In genomic region chr1:25837253-25837875, GRCh38 we compare ENCODE assay signal across 9 cellular contexts. TPM values are rescaled to one million over a fixed set of nuclear protein-coding genes. Genes with fewer than 3 reads are reported as not detected.
DNase-seq lines count a peak whose midpoint lies in the region; ATAC-seq, FAIRE-seq and TF ChIP-seq lines count a peak whose summit lies in the region.
"Had no signal": no experiment of that assay in that cellular context is flagged by ENCODE, and none has a peak within 500 bp of the region (broad histone marks: within the 10 kb centered on the region; RNA-seq: fewer than 3 reads in every experiment).

No MANE protein-coding gene starts in this region.

- CTCF ChIA-PET in activated naive CD4-positive, alpha-beta T cell treated with anti-CD3 and anti-CD28 coated beads for 36 hours (lab: Charles Lee) = interaction anchor here (0.6 kb wide), 1 partner anchor 41 kb away, joined by 3 read pairs; no protein-coding TSS in a partner anchor

- H3K4me1 Mint-ChIP-seq in activated naive CD4-positive, alpha-beta T cell treated with anti-CD3 and anti-CD28 coated beads for 36 hours (ENCODE audit: low read depth) = peaks cover 1% of the 10 kb centered on the region

- in situ Hi-C loops in GM13977 (cut with MboI; ENCODE audit: low pct_unique_long_range_greater_than_20kb, low sequenced_read_pairs, unreplicated experiment) (loop anchor here (10.0 kb wide), 1 partner anchor 167 kb away; no protein-coding TSS in a partner anchor), gastrocnemius medialis (cut with MboI; ENCODE audit: low sequenced_read_pairs in 4 of 4) (no loop called here)

- H3K4me1 ChIP-seq in BE2C (no peaks in the 10 kb centered on the region), kidney (ENCODE audit: control insufficient read depth in 1 of 2, insufficient read depth in 1 of 2, low read depth in 1 of 2, low read length in 2 of 2) (peaks cover 0 to 2% of the 10 kb centered on the region in 2 donors), gastrocnemius medialis (no peaks in the 10 kb centered on the region)

- DNase-seq in BE2C = no peak
- no peak for DNase-seq in GM13977 (ENCODE audit: low spot score)
- no peak for DNase-seq in kidney
- DNase-seq in activated naive CD4-positive, alpha-beta T cell treated with anti-CD3 and anti-CD28 coated beads for 36 hours = no peak
- DNase-seq in urothelium cell line (ENCODE audit: low spot score) = no peak
- no peak for DNase-seq in gastrocnemius medialis

- peaks cover 5% of the 10 kb centered on the region for H3K9me3 Mint-ChIP-seq in activated naive CD4-positive, alpha-beta T cell treated with anti-CD3 and anti-CD28 coated beads for 36 hours
- H3K9me3 Mint-ChIP-seq: dendritic cell treated with granulocyte-macrophage colony-stimulating factor and Interleukin-4, amounts not matched to agents 40 ng/mL and 50 ng/mL, for 4 days had no signal

- H3K9me3 ChIP-seq in BE2C = no peaks in the 10 kb centered on the region
- no peaks in the 10 kb centered on the region for H3K9me3 ChIP-seq in SU-DHL-6 (ENCODE audit: insufficient read depth, low read length)
- H3K9me3 ChIP-seq in kidney (ENCODE audit: control insufficient read depth in 1 of 2, low read length in 2 of 2) = no peaks in the 10 kb centered on the region
- no peaks in the 10 kb centered on the region for H3K9me3 ChIP-seq in gastrocnemius medialis

- H3K79me2 ChIP-seq in SU-DHL-6 (ENCODE audit: insufficient read depth, low read length) = 0 out of 2 replicates have a peak, but pooled peaks cover 3% of the 10 kb centered on the region

- no peak overlapping the region for H3K4me3 Mint-ChIP-seq in activated naive CD4-positive, alpha-beta T cell treated with anti-CD3 and anti-CD28 coated beads for 36 hours
- H3K4me3 Mint-ChIP-seq: dendritic cell treated with granulocyte-macrophage colony-stimulating factor and Interleukin-4, amounts not matched to agents 40 ng/mL and 50 ng/mL, for 4 days had no signal

- H3K27me3 ChIP-seq in BE2C = no peaks in the 10 kb centered on the region
- H3K27me3 ChIP-seq in SU-DHL-6 (ENCODE audit: low read length) = no peaks in the 10 kb centered on the region
- H3K27me3 ChIP-seq in gastrocnemius medialis = no peaks in the 10 kb centered on the region

- TF ChIP-seq CTCF in BE2C (IDR thresholded peaks at IDR 0.05; ENCODE audit: low read depth, low read length) (peak; percentile 34), GM13977 (IDR thresholded peaks at IDR 0.05; ENCODE audit: extremely low read depth, insufficient read depth, missing control alignments) (peak; percentile 53), SU-DHL-6 (IDR thresholded peaks at IDR 0.05; ENCODE audit: insufficient read depth, low read length, poor library complexity, severe bottlenecking) (peak; percentile 35), kidney (IDR thresholded peaks at IDR 0.05; ENCODE audit: borderline replicate concordance, extremely low read depth, insufficient read depth) (peak; percentile 50), gastrocnemius medialis (IDR thresholded peaks at IDR 0.05 in 4 of 5, conservative IDR thresholded peaks at IDR 0.05 in 1 of 5) (no peak)

- no peak overlapping the region for H3K4me3 ChIP-seq in BE2C (ENCODE audit: low read depth, low read length)
- no peak overlapping the region for H3K4me3 ChIP-seq in SU-DHL-6 (ENCODE audit: insufficient read depth, low read length, poor library complexity, severe bottlenecking)
- H3K4me3 ChIP-seq in kidney (ENCODE audit: low read length in 2 of 2) = no peak overlapping the region
- H3K4me3 ChIP-seq in gastrocnemius medialis = no peak overlapping the region

- no peaks in the 10 kb centered on the region; the same call in 1 of the 2 replicates for H4K20me1 ChIP-seq in SU-DHL-6 (ENCODE audit: low read depth, low read length)

- no peaks in the 10 kb centered on the region for H3K27me3 Mint-ChIP-seq in activated naive CD4-positive, alpha-beta T cell treated with anti-CD3 and anti-CD28 coated beads for 36 hours (ENCODE audit: low read depth)
- H3K27me3 Mint-ChIP-seq: dendritic cell treated with granulocyte-macrophage colony-stimulating factor and Interleukin-4, amounts not matched to agents 40 ng/mL and 50 ng/mL, for 4 days had no signal

- H3K36me3 ChIP-seq in BE2C (peaks cover 3% of the 10 kb centered on the region; the same call in 1 of the 2 replicates), SU-DHL-6 (ENCODE audit: low read length) (no peaks in the 10 kb centered on the region), kidney (ENCODE audit: control insufficient read depth in 1 of 2, insufficient read depth in 2 of 2, low read length in 2 of 2) (peaks cover 11 to 12% of the 10 kb centered on the region in 2 donors), gastrocnemius medialis (peaks cover 0 to 26% of the 10 kb centered on the region in 2 donors)

- H3K27ac Mint-ChIP-seq in activated naive CD4-positive, alpha-beta T cell treated with anti-CD3 and anti-CD28 coated beads for 36 hours = no peak overlapping the region
- H3K27ac Mint-ChIP-seq: dendritic cell treated with granulocyte-macrophage colony-stimulating factor and Interleukin-4, amounts not matched to agents 40 ng/mL and 50 ng/mL, for 4 days had no signal

- intact Hi-C loops in kidney (cut with DNase I) = no loop called here
- intact Hi-C loops in activated naive CD4-positive, alpha-beta T cell treated with anti-CD3 and anti-CD28 coated beads for 36 hours (cut with micrococcal nuclease) = loop anchor here (2.0 to 5.0 kb wide), 2 partner anchors 60 to 161 kb away; partner anchors contain the start of gene PAFAH2
- intact Hi-C loops in gastrocnemius medialis (cut with DNase I; ENCODE audit: low total_unique reads) = no loop called here

- H3K4me2 ChIP-seq in SU-DHL-6 (ENCODE audit: low read depth, low read length, poor library complexity, severe bottlenecking) = no peak overlapping the region

- H3F3A ChIP-seq in SU-DHL-6 (ENCODE audit: insufficient read depth) = no peaks in the 10 kb centered on the region; the same call in 1 of the 2 replicates

- H3K27ac ChIP-seq in SU-DHL-6 (ENCODE audit: low read depth, low read length) (no peak overlapping the region), kidney (ENCODE audit: low read depth in 2 of 2, low read length in 2 of 2) (no peak overlapping the region), gastrocnemius medialis (no peak overlapping the region)

- FAIRE-seq in kidney (lab: Jason Lieb, UNC) (peak; percentile 54), urothelium cell line (lab: Jason Lieb, UNC) (no peak)

- no peak overlapping the region for H2AFZ ChIP-seq in SU-DHL-6 (ENCODE audit: low read depth, low read length, severe bottlenecking)

- H3K9me2 ChIP-seq in SU-DHL-6 (replicated peaks; ENCODE audit: insufficient read depth, low read length) = no peaks in the 10 kb centered on the region

- H3K36me3 Mint-ChIP-seq in activated naive CD4-positive, alpha-beta T cell treated with anti-CD3 and anti-CD28 coated beads for 36 hours (ENCODE audit: low read depth) = peaks cover 17% of the 10 kb centered on the region

- ATAC-seq in GM18909 (IDR thresholded peaks at IDR 0.05; ENCODE audit: poor library complexity, unreplicated experiment) (no peak), gastrocnemius medialis (no peak)

- TF ChIP-seq POLR2A in gastrocnemius medialis (IDR thresholded peaks at IDR 0.05) = no peak

- H3K9ac ChIP-seq in SU-DHL-6 (ENCODE audit: low read length) = no peak overlapping the region
- H3K9ac ChIP-seq in kidney (ENCODE audit: low read length in 2 of 2) = no peak overlapping the region

RNA-seq across cellular contexts. Expression of gene MTFR1L, which starts 17.6 kb away (rescaled TPM):
- polyA plus RNA-seq in BE2C (2012; ENCODE audit: insufficient read depth, insufficient read length, low read depth) = 46.7 TPM
- total RNA-seq in kidney (66.6 TPM), gastrocnemius medialis (100 to 1,000 TPM; 123 to 186 (median 170) TPM)
- polyA plus RNA-seq in kidney (ENCODE audit: insufficient read depth, low read depth, low replicate concordance) = 108 TPM
- total RNA-seq in activated naive CD4-positive, alpha-beta T cell treated with anti-CD3 and anti-CD28 coated beads for 36 hours = 10 to 100 TPM; 22.2 to 23.5 TPM

RNA-seq across cellular contexts. Expression of gene AUNIP, which starts 21.9 kb away (rescaled TPM):
- polyA plus RNA-seq in BE2C (2012; ENCODE audit: insufficient read depth, insufficient read length, low read depth) = 3.3 TPM
- total RNA-seq in kidney = 0.38 TPM
- polyA plus RNA-seq in kidney (ENCODE audit: insufficient read depth, low read depth, low replicate concordance) = not detected
- 1 to 10 TPM; 8.4 to 9.1 TPM for total RNA-seq in activated naive CD4-positive, alpha-beta T cell treated with anti-CD3 and anti-CD28 coated beads for 36 hours
- not detected for total RNA-seq in gastrocnemius medialis

RNA-seq across cellular contexts. Expression of gene SELENON, which starts 37.4 kb away (rescaled TPM):
- 19.0 TPM for polyA plus RNA-seq in BE2C (2012; ENCODE audit: insufficient read depth, insufficient read length, low read depth)
- total RNA-seq in kidney = 116 TPM
- polyA plus RNA-seq in kidney (ENCODE audit: insufficient read depth, low read depth, low replicate concordance) = 69.3 TPM
- 10 to 100 TPM; 27.8 to 28.6 TPM for total RNA-seq in activated naive CD4-positive, alpha-beta T cell treated with anti-CD3 and anti-CD28 coated beads for 36 hours
- total RNA-seq in gastrocnemius medialis = 10 to 100 TPM; 20.0 to 51.0 (median 43.3) TPM

RNA-seq across cellular contexts. Expression of gene PAQR7, which starts 38.1 kb away (rescaled TPM):
- polyA plus RNA-seq in BE2C (2012; ENCODE audit: insufficient read depth, insufficient read length, low read depth) = 3.8 TPM
- total RNA-seq in kidney (52.0 TPM), gastrocnemius medialis (1 to 10 TPM; 1.4 to 3.7 (median 2.1) TPM)
- polyA plus RNA-seq in kidney (ENCODE audit: insufficient read depth, low read depth, low replicate concordance) = 30.2 TPM
- 1 to 10 TPM; 2.8 to 3.1 TPM for total RNA-seq in activated naive CD4-positive, alpha-beta T cell treated with anti-CD3 and anti-CD28 coated beads for 36 hours

Comparison
In these comparisons a context has a peak if more than half of its experiments do, and no peak if none do; other contexts are left out.
1. CTCF ChIP-seq: peak in BE2C (single experiment), GM13977 (single experiment), SU-DHL-6 (single experiment) and kidney (single experiment); none in gastrocnemius medialis (0 of 5).